1 cellular context compared by ENCODE assay signal in genomic region chr3:73661262-73661661, GRCh38.
TF ChIP-seq lines count a peak whose summit lies in the region.

No MANE protein-coding gene starts in this region.

TF ChIP-seq in IMR-90, 13 proteins besides CTCF, POLR2A, EP300 and RAD21:
- no peak for TF ChIP-seq RFX5 (IDR thresholded peaks at IDR 0.05; ENCODE audit: low read depth, low read length)
- peak; percentile 54 for TF ChIP-seq MAFK (IDR thresholded peaks at IDR 0.05; ENCODE audit: low read depth, low read length)
- no peak for TF ChIP-seq CHD1 (IDR thresholded peaks at IDR 0.05; ENCODE audit: low read depth, low read length)
- TF ChIP-seq NFE2L2 (IDR thresholded peaks at IDR 0.05; ENCODE audit: low read depth, low read length) = peak; percentile 84
- peak; percentile 87 for TF ChIP-seq CEBPB (IDR thresholded peaks at IDR 0.05; ENCODE audit: low read depth, low read length)
- TF ChIP-seq FOS (IDR thresholded peaks at IDR 0.05; ENCODE audit: low read depth, low read length) = peak; percentile 60
- no peak for TF ChIP-seq USF2 (IDR thresholded peaks at IDR 0.05; ENCODE audit: low read depth, low read length)
- peak; percentile 61; the same call in 1 of the 2 replicates for TF ChIP-seq BHLHE40 (IDR thresholded peaks at IDR 0.05; ENCODE audit: low read depth, low read length)
- TF ChIP-seq RCOR1 (IDR thresholded peaks at IDR 0.05; ENCODE audit: insufficient replicate concordance, low read length) = peak; percentile 50
- peak; percentile 46; the same call in 1 of the 2 replicates for TF ChIP-seq MXI1 (IDR thresholded peaks at IDR 0.05; ENCODE audit: borderline replicate concordance, low read depth, low read length)
- TF ChIP-seq ELK1 (IDR thresholded peaks at IDR 0.05; ENCODE audit: borderline replicate concordance, low read depth, low read length) = no peak
- no peak for TF ChIP-seq MAZ (IDR thresholded peaks at IDR 0.05; ENCODE audit: borderline replicate concordance, low read depth, low read length)
- 0 out of 2 replicates have a peak, but pooled peaks have one; percentile 6 for TF ChIP-seq SMC3 (IDR thresholded peaks at IDR 0.05; ENCODE audit: low read depth, low read length)
TF ChIP-seq in IMR-90: peak in this region for 8.
